In genomic region chr3:157122116-157122515, GRCh38 we compare ENCODE assay signal across 13 cellular contexts. TPM values are rescaled to one million over a fixed set of nuclear protein-coding genes. Genes with fewer than 3 reads are reported as not detected.
DNase-seq lines count a peak whose midpoint lies in the region; ATAC-seq and TF ChIP-seq lines count a peak whose summit lies in the region.
"Had no signal": no experiment of that assay in that cellular context is flagged by ENCODE, and none has a peak within 500 bp of the region (broad histone marks: within the 10 kb centered on the region; RNA-seq: fewer than 3 reads in every experiment).

No MANE protein-coding gene starts in this region.

- CTCF ChIA-PET in Caco-2 (lab: Charles Lee) (interaction anchor here (1.0 to 4.3 kb wide), 2 partner anchors 9 to 33 kb away, joined by 4 to 19 read pairs; no protein-coding TSS in a partner anchor), IMR-90 (lab: Yijun Ruan, JAX) (interaction anchor here (0.8 to 1.6 kb wide), 5 partner anchors 8 to 34 kb away, joined by 3 to 5 read pairs (median 3); no protein-coding TSS in a partner anchor), mammary epithelial cell (lab: Charles Lee; ENCODE audit: low non-redundant PET) (no interaction called here)

- peak overlapping the region; percentile 41 for H2BK5ac ChIP-seq in IMR-90 (ENCODE audit: low read depth, low read length, poor library complexity, severe bottlenecking)

- peak overlapping the region; percentile 47; the same call in 1 of the 2 replicates for H3K4ac ChIP-seq in IMR-90 (ENCODE audit: low read depth, low read length)

- no peak for TF ChIP-seq POLR2A in IMR-90 (IDR thresholded peaks at IDR 0.05; ENCODE audit: low read depth, low read length)

- no peak overlapping the region; the same call in 1 of the 2 replicates for H4K5ac ChIP-seq in IMR-90 (ENCODE audit: low read depth, low read length)

- H3K27ac ChIP-seq in IMR-90 (ENCODE audit: insufficient read depth, low read length) (no peak overlapping the region), mammary epithelial cell (ENCODE audit: insufficient read depth, low read depth, low read length) (peak overlapping the region; percentile 98)

- H4K8ac ChIP-seq in IMR-90 (ENCODE audit: low read depth in 2 of 2, low read length in 2 of 2): peak overlapping the region in 1 of 2 experiments; percentile 54; a peak in 1 of 4 replicates

- H3K27ac Mint-ChIP-seq in Caco-2 (ENCODE audit: unreplicated experiment) (peak overlapping the region; percentile 98), mesothelial cell of epicardium (peak overlapping the region; percentile 48)
- no peak overlapping the region for H3K27ac Mint-ChIP-seq in activated T-helper 1 cell treated with anti-CD3 and anti-CD28 coated beads, Interleukin-12 subunit alpha, Interleukin-12 subunit beta, Interleukin-2, Interleukin-4 antibody, amounts not matched to agents 30 ng/mL and 10 ng/mL and 1 ng/mL, durations not matched to agents 14 hours and 24 hours and 36 hours
- H3K27ac Mint-ChIP-seq in T-helper 2 cell treated with Interferon-gamma antibody and Interleukin-4, amounts not matched to agents 5 μg/mL and 100 μg/mL, for 36 hours: no peak overlapping the region
- H3K27ac Mint-ChIP-seq: activated CD8-positive, alpha-beta memory T cell treated with anti-CD3 and anti-CD28 coated beads, Interleukin-2, amount 10 ng/mL, durations not matched to agents 7 days and 5 days had no signal

- POLR2A ChIA-PET in Caco-2 (lab: Charles Lee) (interaction anchor here (7.4 kb wide), 1 partner anchor 34 kb away, joined by 75 read pairs; no protein-coding TSS in a partner anchor), IMR-90 (lab: Charles Lee; ENCODE audit: unreplicated experiment) (interaction anchor here (1.3 kb wide), 1 partner anchor 33 kb away, joined by 5 read pairs; no protein-coding TSS in a partner anchor)

- no peak overlapping the region for H2BK15ac ChIP-seq in IMR-90 (ENCODE audit: low read depth, low read length)

- peaks cover 55% of the 10 kb centered on the region for H3K4me1 Mint-ChIP-seq in Caco-2 (ENCODE audit: low read depth, unreplicated experiment)
- peaks cover 19% of the 10 kb centered on the region for H3K4me1 Mint-ChIP-seq in mesothelial cell of epicardium
- H3K4me1 Mint-ChIP-seq in activated T-helper 1 cell treated with anti-CD3 and anti-CD28 coated beads, Interleukin-12 subunit alpha, Interleukin-12 subunit beta, Interleukin-2, Interleukin-4 antibody, amounts not matched to agents 30 ng/mL and 10 ng/mL and 1 ng/mL, durations not matched to agents 14 hours and 24 hours and 36 hours (ENCODE audit: low read depth): peaks cover 18% of the 10 kb centered on the region
- peaks cover 21% of the 10 kb centered on the region for H3K4me1 Mint-ChIP-seq in T-helper 2 cell treated with Interferon-gamma antibody and Interleukin-4, amounts not matched to agents 5 μg/mL and 100 μg/mL, for 36 hours (ENCODE audit: low read depth)

- 0 out of 2 replicates have a peak overlapping the region, but pooled peaks have one; percentile 74 for H3K14ac ChIP-seq in IMR-90 (replicated peaks; ENCODE audit: low read depth, low read length)

- no peak for TF ChIP-seq RAD21 in IMR-90 (IDR thresholded peaks at IDR 0.05; ENCODE audit: low read length)

- H3K9me1 ChIP-seq in IMR-90 (ENCODE audit: insufficient read depth, low read length): peaks cover 13% of the 10 kb centered on the region

- DNase-seq in Caco-2 (no peak), IMR-90 (peak; percentile 99), mammary epithelial cell (peak; percentile 96), mesothelial cell of epicardium (ENCODE audit: low spot score in 2 of 2, unreplicated experiment in 2 of 2) (no peak)
- DNase-seq in activated T-helper 1 cell treated with anti-CD3 and anti-CD28 coated beads, Interleukin-12 subunit alpha, Interleukin-12 subunit beta, Interleukin-2, Interleukin-4 antibody, amounts not matched to agents 30 ng/mL and 10 ng/mL and 1 ng/mL, durations not matched to agents 14 hours and 24 hours and 36 hours (ENCODE audit: low spot score): no peak
- no peak for DNase-seq in T-helper 2 cell treated with Interferon-gamma antibody and Interleukin-4, amounts not matched to agents 5 μg/mL and 100 μg/mL, for 36 hours (ENCODE audit: low spot score)
- DNase-seq: activated CD8-positive, alpha-beta memory T cell treated with anti-CD3 and anti-CD28 coated beads, Interleukin-2, amount 10 ng/mL, durations not matched to agents 7 days and 5 days; effector CD8-positive, alpha-beta T cell; MM.1S; RPMI8226 had no signal

- H3K9ac ChIP-seq in IMR-90 (ENCODE audit: low read depth, low read length) (no peak overlapping the region), mammary epithelial cell (ENCODE audit: insufficient read depth, low read length) (peak overlapping the region; percentile 70)

- peaks cover 9% of the 10 kb centered on the region for H3K36me3 Mint-ChIP-seq in Caco-2 (ENCODE audit: insufficient read depth, unreplicated experiment)
- H3K36me3 Mint-ChIP-seq in mesothelial cell of epicardium: no peaks in the 10 kb centered on the region
- peaks cover 12% of the 10 kb centered on the region for H3K36me3 Mint-ChIP-seq in activated T-helper 1 cell treated with anti-CD3 and anti-CD28 coated beads, Interleukin-12 subunit alpha, Interleukin-12 subunit beta, Interleukin-2, Interleukin-4 antibody, amounts not matched to agents 30 ng/mL and 10 ng/mL and 1 ng/mL, durations not matched to agents 14 hours and 24 hours and 36 hours (ENCODE audit: low read depth)
- H3K36me3 Mint-ChIP-seq in T-helper 2 cell treated with Interferon-gamma antibody and Interleukin-4, amounts not matched to agents 5 μg/mL and 100 μg/mL, for 36 hours (ENCODE audit: low read depth): peaks cover 6% of the 10 kb centered on the region

- in situ Hi-C loops in IMR-90 (cut with MboI; ENCODE audit: low sequenced_read_pairs): no loop called here
- in situ Hi-C loops in mammary epithelial cell (cut with MboI; ENCODE audit: low sequenced_read_pairs in 2 of 2): no loop called here

- H3K79me2 ChIP-seq in mammary epithelial cell (ENCODE audit: insufficient read depth, low read length): no peaks in the 10 kb centered on the region

- H4K91ac ChIP-seq in IMR-90 (ENCODE audit: insufficient read depth, low read depth, low read length): peak overlapping the region; percentile 69; the same call in 1 of the 2 replicates

- H3K36me3 ChIP-seq in Caco-2 (ENCODE audit: control insufficient read depth, insufficient read depth, low read length) (no peaks in the 10 kb centered on the region), IMR-90 (ENCODE audit: control insufficient read depth, insufficient read depth, low read length) (no peaks in the 10 kb centered on the region), mammary epithelial cell (ENCODE audit: insufficient read depth, low read length) (no peaks in the 10 kb centered on the region)

- peak overlapping the region; percentile 17; the same call in 1 of the 2 replicates for H3K4me2 ChIP-seq in IMR-90 (ENCODE audit: low read depth, low read length)
- peak overlapping the region; percentile 45 for H3K4me2 ChIP-seq in mammary epithelial cell (ENCODE audit: insufficient read depth, low read depth, low read length)

- H2BK20ac ChIP-seq in IMR-90 (ENCODE audit: low read depth, low read length): peak overlapping the region; percentile 49

- ATAC-seq in IMR-90 (ENCODE audit: low read depth) (peak; percentile 91), HG03378 (IDR thresholded peaks at IDR 0.05; ENCODE audit: unreplicated experiment) (no peak), GM21526 (IDR thresholded peaks at IDR 0.05; ENCODE audit: low FRiP score, unreplicated experiment) (no peak)
- ATAC-seq: activated CD8-positive, alpha-beta memory T cell treated with anti-CD3 and anti-CD28 coated beads, Interleukin-2, amount 10 ng/mL, durations not matched to agents 7 days and 5 days; left lobe of liver had no signal

- dilution Hi-C loops in IMR-90 (cut with HindIII; ENCODE audit: low sequenced_read_pairs, unreplicated experiment): no loop called here
- dilution Hi-C loops in mammary epithelial cell (cut with HindIII; ENCODE audit: low sequenced_read_pairs): loop anchor here (5.0 to 10.0 kb wide), 2 partner anchors 305 to 337 kb away; no protein-coding TSS in a partner anchor

- H2AK5ac ChIP-seq in IMR-90 (ENCODE audit: low read depth, low read length): no peak overlapping the region

- H3K4me1 ChIP-seq in Caco-2: peaks cover 80% of the 10 kb centered on the region
- H3K4me1 ChIP-seq in IMR-90 (ENCODE audit: control insufficient read depth, insufficient read depth, low read length): peaks cover 10% of the 10 kb centered on the region
- H3K4me1 ChIP-seq in mammary epithelial cell (ENCODE audit: insufficient read depth, low read length): peaks cover 61% of the 10 kb centered on the region

- no peak overlapping the region for H2AK9ac ChIP-seq in IMR-90 (replicated peaks; ENCODE audit: low read depth, low read length, poor library complexity)

- peak overlapping the region; percentile 33; the same call in 1 of the 2 replicates for H3K18ac ChIP-seq in IMR-90 (ENCODE audit: low read depth, low read length)

- H3K4me3 ChIP-seq in Caco-2 (ENCODE audit: low read depth, low read length): no peak overlapping the region
- H3K4me3 ChIP-seq in IMR-90 (ENCODE audit: insufficient read depth, low read depth, low read length): no peak overlapping the region
- no peak overlapping the region for H3K4me3 ChIP-seq in mammary epithelial cell (replicated peaks in 1 of 3; ENCODE audit: insufficient read depth in 1 of 3, low read depth in 2 of 3, low read length in 3 of 3)

- peak overlapping the region; percentile 87 for H3K4me3 Mint-ChIP-seq in Caco-2 (ENCODE audit: unreplicated experiment)
- H3K4me3 Mint-ChIP-seq in mesothelial cell of epicardium: no peak overlapping the region
- H3K4me3 Mint-ChIP-seq in activated T-helper 1 cell treated with anti-CD3 and anti-CD28 coated beads, Interleukin-12 subunit alpha, Interleukin-12 subunit beta, Interleukin-2, Interleukin-4 antibody, amounts not matched to agents 30 ng/mL and 10 ng/mL and 1 ng/mL, durations not matched to agents 14 hours and 24 hours and 36 hours: no peak overlapping the region
- H3K4me3 Mint-ChIP-seq in T-helper 2 cell treated with Interferon-gamma antibody and Interleukin-4, amounts not matched to agents 5 μg/mL and 100 μg/mL, for 36 hours: no peak overlapping the region
- H3K4me3 Mint-ChIP-seq: activated CD8-positive, alpha-beta memory T cell treated with anti-CD3 and anti-CD28 coated beads, Interleukin-2, amount 10 ng/mL, durations not matched to agents 7 days and 5 days had no signal

- 0% methylated on average over 1 of the region's 2 CpGs; no CpG with 5 or more reads in 1 of the 2 experiments for WGBS in IMR-90 (ENCODE audit: extremely low coverage in 2 of 2, insufficient read length in 1 of 2), 2 experiments
- WGBS in mammary epithelial cell (ENCODE audit: low coverage, missing lambda C conversion rate): 8% methylated on average over 2 of the region's 2 CpGs

- BruUV-seq in Caco-2 (replicated peaks; lab: Mats Ljungman, UMichigan) (no TSS peak), IMR-90 (replicated peaks; lab: Mats Ljungman, UMichigan) (no TSS peak), mammary epithelial cell (replicated peaks; lab: Mats Ljungman, UMichigan) (no TSS peak)

- 0 out of 2 replicates have a peak overlapping the region, but pooled peaks have one; percentile 20 for H3K23ac ChIP-seq in IMR-90 (ENCODE audit: low read depth, low read length)

- intact Hi-C loops in Caco-2 (cut with micrococcal nuclease; ENCODE audit: unreplicated experiment): no loop called here
- intact Hi-C loops in IMR-90 (cut with micrococcal nuclease): no loop called here
- intact Hi-C loops in mammary epithelial cell (cut with micrococcal nuclease): no loop called here
- intact Hi-C loops in activated T-helper 1 cell treated with anti-CD3 and anti-CD28 coated beads, Interleukin-12 subunit alpha, Interleukin-12 subunit beta, Interleukin-2, Interleukin-4 antibody, amounts not matched to agents 30 ng/mL and 10 ng/mL and 1 ng/mL, durations not matched to agents 14 hours and 24 hours and 36 hours (cut with micrococcal nuclease): no loop called here

- TF ChIP-seq CTCF in Caco-2 (IDR thresholded peaks at IDR 0.05; ENCODE audit: insufficient read depth in 1 of 2, low read depth in 1 of 2, low read length in 1 of 2, severe bottlenecking in 1 of 2, unreplicated experiment in 1 of 2) (no peak), IMR-90 (conservative IDR thresholded peaks at IDR 0.05; ENCODE audit: low read depth, low read length) (no peak), mammary epithelial cell (conservative IDR thresholded peaks at IDR 0.05 in 1 of 2, IDR thresholded peaks at IDR 0.05 in 1 of 2; ENCODE audit: extremely low read depth in 1 of 2, insufficient read depth in 1 of 2, low read depth in 1 of 2, low read length in 2 of 2) (no peak), mesothelial cell of epicardium (IDR thresholded peaks at IDR 0.05; ENCODE audit: unreplicated experiment) (no peak)

- H3K9me3 ChIP-seq in Caco-2 (no peaks in the 10 kb centered on the region), IMR-90 (ENCODE audit: control insufficient read depth, insufficient read depth, low read length) (no peaks in the 10 kb centered on the region), mammary epithelial cell (replicated peaks; ENCODE audit: insufficient read depth, low read length) (no peaks in the 10 kb centered on the region)

- H3K9me3 Mint-ChIP-seq in Caco-2 (ENCODE audit: unreplicated experiment) (no peaks in the 10 kb centered on the region), mesothelial cell of epicardium (peaks cover 4% of the 10 kb centered on the region)
- H3K9me3 Mint-ChIP-seq in activated T-helper 1 cell treated with anti-CD3 and anti-CD28 coated beads, Interleukin-12 subunit alpha, Interleukin-12 subunit beta, Interleukin-2, Interleukin-4 antibody, amounts not matched to agents 30 ng/mL and 10 ng/mL and 1 ng/mL, durations not matched to agents 14 hours and 24 hours and 36 hours: no peaks in the 10 kb centered on the region
- H3K9me3 Mint-ChIP-seq in T-helper 2 cell treated with Interferon-gamma antibody and Interleukin-4, amounts not matched to agents 5 μg/mL and 100 μg/mL, for 36 hours: peaks cover 4% of the 10 kb centered on the region

- H3K27me3 ChIP-seq in Caco-2 (replicated peaks; ENCODE audit: control insufficient read depth, insufficient read depth, low read length) (no peaks in the 10 kb centered on the region), IMR-90 (ENCODE audit: control insufficient read depth, insufficient read depth, low read length) (no peaks in the 10 kb centered on the region), mammary epithelial cell (ENCODE audit: insufficient read depth, low read length) (no peaks in the 10 kb centered on the region)

- peak overlapping the region; percentile 40; the same call in 1 of the 2 replicates for H3K56ac ChIP-seq in IMR-90 (ENCODE audit: extremely low read depth, insufficient read depth, low read length)

- H3K27me3 Mint-ChIP-seq in Caco-2 (ENCODE audit: insufficient read depth, unreplicated experiment) (no peaks in the 10 kb centered on the region), mesothelial cell of epicardium (ENCODE audit: low read depth) (no peaks in the 10 kb centered on the region)
- no peaks in the 10 kb centered on the region for H3K27me3 Mint-ChIP-seq in activated T-helper 1 cell treated with anti-CD3 and anti-CD28 coated beads, Interleukin-12 subunit alpha, Interleukin-12 subunit beta, Interleukin-2, Interleukin-4 antibody, amounts not matched to agents 30 ng/mL and 10 ng/mL and 1 ng/mL, durations not matched to agents 14 hours and 24 hours and 36 hours (ENCODE audit: insufficient read depth)
- H3K27me3 Mint-ChIP-seq in T-helper 2 cell treated with Interferon-gamma antibody and Interleukin-4, amounts not matched to agents 5 μg/mL and 100 μg/mL, for 36 hours (ENCODE audit: low read depth): no peaks in the 10 kb centered on the region
- H3K27me3 Mint-ChIP-seq: activated CD8-positive, alpha-beta memory T cell treated with anti-CD3 and anti-CD28 coated beads, Interleukin-2, amount 10 ng/mL, durations not matched to agents 7 days and 5 days had no signal

- no peak overlapping the region for H2AFZ ChIP-seq in IMR-90 (replicated peaks; ENCODE audit: low read length, poor library complexity)
- no peak overlapping the region for H2AFZ ChIP-seq in mammary epithelial cell (ENCODE audit: low read depth, low read length)

- H3K79me1 ChIP-seq in IMR-90 (ENCODE audit: low read depth in 1 of 2, low read length in 2 of 2): 0 out of 4 replicates have a peak, but pooled peaks cover 0 to 5% of the 10 kb centered on the region in 2 experiments

- H4K20me1 ChIP-seq in IMR-90 (ENCODE audit: insufficient read depth, low read length): no peaks in the 10 kb centered on the region
- no peaks in the 10 kb centered on the region for H4K20me1 ChIP-seq in mammary epithelial cell (ENCODE audit: insufficient read depth, low read length)

- H2BK120ac ChIP-seq in IMR-90 (ENCODE audit: low read depth, low read length): peak overlapping the region; percentile 70

RNA-seq across cellular contexts. Expression of gene CCNL1, which starts 37.8 kb away (rescaled TPM):
- 108 and 114 TPM in 2 replicates for total RNA-seq in Caco-2 (2022)
- total RNA-seq in IMR-90 (2012; rRNA removed): 60.9 and 156 TPM in 2 replicates
- polyA plus RNA-seq in IMR-90 (2012; rRNA removed): 70.4 and 83.3 TPM in 2 replicates
- polyA plus RNA-seq in IMR-90 (2012; cell fraction: cytosol; rRNA removed): 20.1 and 20.2 TPM in 2 replicates
- 533 and 1,043 TPM in 2 replicates for polyA plus RNA-seq in IMR-90 (2012; cell fraction: nucleus; rRNA removed; ENCODE audit: low replicate concordance)
- 100 to 1,000 TPM; 127 to 130 TPM for total RNA-seq in mammary epithelial cell
- 42.7 TPM for polyA plus RNA-seq in mammary epithelial cell
- polyA minus RNA-seq in mammary epithelial cell: 37.7 TPM
- 248 to 276 TPM (median 261 TPM) in 3 replicates for total RNA-seq in mesothelial cell of epicardium
- total RNA-seq in activated T-helper 1 cell treated with anti-CD3 and anti-CD28 coated beads, Interleukin-12 subunit alpha, Interleukin-12 subunit beta, Interleukin-2, Interleukin-4 antibody, amounts not matched to agents 30 ng/mL and 10 ng/mL and 1 ng/mL, durations not matched to agents 14 hours and 24 hours and 36 hours: 167 and 204 TPM in 2 replicates

Comparison
In these comparisons a context has a peak if more than half of its experiments do, and no peak if none do; other contexts are left out.
1. DNase-seq: peak in IMR-90 (single experiment) and mammary epithelial cell (single experiment); none in Caco-2 (0 of 2), mesothelial cell of epicardium (0 of 2), activated T-helper 1 cell treated with anti-CD3 and anti-CD28 coated beads, Interleukin-12 subunit alpha, Interleukin-12 subunit beta, Interleukin-2, Interleukin-4 antibody, amounts not matched to agents 30 ng/mL and 10 ng/mL and 1 ng/mL, durations not matched to agents 14 hours and 24 hours and 36 hours (single experiment) and T-helper 2 cell treated with Interferon-gamma antibody and Interleukin-4, amounts not matched to agents 5 μg/mL and 100 μg/mL, for 36 hours (single experiment).
2. H3K27ac Mint-ChIP-seq: peak in Caco-2 (single experiment) and mesothelial cell of epicardium (single experiment); none in activated T-helper 1 cell treated with anti-CD3 and anti-CD28 coated beads, Interleukin-12 subunit alpha, Interleukin-12 subunit beta, Interleukin-2, Interleukin-4 antibody, amounts not matched to agents 30 ng/mL and 10 ng/mL and 1 ng/mL, durations not matched to agents 14 hours and 24 hours and 36 hours (single experiment) and T-helper 2 cell treated with Interferon-gamma antibody and Interleukin-4, amounts not matched to agents 5 μg/mL and 100 μg/mL, for 36 hours (single experiment).